Comparison of ENCODE assay signal across 8 cellular contexts in genomic region chr6:96521625-96522468, GRCh38. TPM values are rescaled to one million over a fixed set of nuclear protein-coding genes. Genes with fewer than 3 reads are reported as not detected.
A peak's percentile ranks its signal among the peaks of the same experiment; 100 is the strongest.
DNase-seq lines count a peak whose midpoint lies in the region; ATAC-seq and TF ChIP-seq lines count a peak whose summit lies in the region.

Gene UFL1, plus strand, starts transcription at chr6:96521806. Its CDS starts 68 bp downstream, at chr6:96521874.

- H3K9me3 ChIP-seq in muscle layer of colon (ENCODE audit: low read length): no peaks in the 10 kb centered on the region

- H3K36me3 Mint-ChIP-seq in activated T-cell treated with anti-CD3 and anti-CD28 coated beads, Interleukin-2, amount 50 U/mL, for 4 hours (ENCODE audit: insufficient read depth): peaks cover 10% of the 10 kb centered on the region

- peaks cover 10% of the 10 kb centered on the region for H3K36me3 ChIP-seq in muscle layer of colon (ENCODE audit: insufficient read depth, low read length)

- H3K4me1 Mint-ChIP-seq in activated T-cell treated with anti-CD3 and anti-CD28 coated beads, Interleukin-2, amount 50 U/mL, for 4 hours (ENCODE audit: low read depth): peaks cover 24% of the 10 kb centered on the region

- H3K27me3 Mint-ChIP-seq in activated T-cell treated with anti-CD3 and anti-CD28 coated beads, Interleukin-2, amount 50 U/mL, for 4 hours (ENCODE audit: low read depth): no peaks in the 10 kb centered on the region

- peak; percentile 98 for ATAC-seq in GM21717 (IDR thresholded peaks at IDR 0.05; ENCODE audit: unreplicated experiment)
- ATAC-seq in activated T-cell treated with anti-CD3 and anti-CD28 coated beads, Interleukin-2, amount 50 U/mL, for 4 hours: peak; percentile 98 to 99
- ATAC-seq in esophagus mucosa: peak; percentile 99

- in situ Hi-C loops in KBM-7 (cut with MboI; ENCODE audit: low pct_unique_long_range_greater_than_20kb, low sequenced_read_pairs): no loop called here

- no peaks in the 10 kb centered on the region for H3K9me3 Mint-ChIP-seq in activated T-cell treated with anti-CD3 and anti-CD28 coated beads, Interleukin-2, amount 50 U/mL, for 4 hours

- peaks cover 23% of the 10 kb centered on the region for H3K4me1 ChIP-seq in muscle layer of colon (ENCODE audit: insufficient read depth, low read length)

- no peaks in the 10 kb centered on the region for H3K27me3 ChIP-seq in muscle layer of colon (ENCODE audit: control insufficient read depth in 1 of 2, insufficient read depth in 2 of 2, low read length in 2 of 2)

- H3K4me3 Mint-ChIP-seq in activated T-cell treated with anti-CD3 and anti-CD28 coated beads, Interleukin-2, amount 50 U/mL, for 4 hours: peak within 1 kb of the TSS; percentile 100

- H3K4me3 ChIP-seq in muscle layer of colon (ENCODE audit: low read depth in 1 of 2, low read length in 2 of 2): peak within 1 kb of the TSS; percentile 64 to 84

- peak within 1 kb of the TSS; percentile 100 for H3K9ac ChIP-seq in muscle layer of colon (ENCODE audit: low read length)

- DNase-seq in DMS153 treated with DMSO at 0.1 percent for 48 hours (lab: John Stamatoyannopoulos, UW; ENCODE audit: unreplicated experiment) (peak; percentile 90), KBM-7 (peak; percentile 92)
- DNase-seq in activated T-cell treated with anti-CD3 and anti-CD28 coated beads, Interleukin-2, amount 50 U/mL, for 4 hours: peak; percentile 92
- peak; percentile 82 for DNase-seq in stimulated activated CD8-positive, alpha-beta memory T cell treated with anti-CD3 and anti-CD28 coated beads, Interleukin-7, amount 100 ng/mL, for 24 hours (ENCODE audit: low read depth)

- peak within 1 kb of the TSS; percentile 96 for H3K27ac ChIP-seq in muscle layer of colon (ENCODE audit: low read depth, low read length)

TF ChIP-seq in PFSK-1, 5 proteins besides CTCF, POLR2A, EP300 and RAD21:
- peak; percentile 97 for TF ChIP-seq POLR2AphosphoS5 (IDR thresholded peaks at IDR 0.05; ENCODE audit: low read depth, low read length)
- TF ChIP-seq REST (IDR thresholded peaks at IDR 0.05; ENCODE audit: insufficient read depth in 1 of 2, low read depth in 2 of 2, low read length in 2 of 2): 0 out of 4 replicates have a peak, but pooled peaks of 1 of the 2 experiments have one; percentile 46
- TF ChIP-seq SIN3A (IDR thresholded peaks at IDR 0.05; ENCODE audit: borderline replicate concordance, insufficient read depth, low read length): 0 out of 2 replicates have a peak, but pooled peaks have one; percentile 25
- TF ChIP-seq TAF1 (IDR thresholded peaks at IDR 0.05; ENCODE audit: borderline replicate concordance, insufficient read depth, low read length): peak; percentile 93; the same call in 1 of the 2 replicates
- peak; percentile 93 for TF ChIP-seq FOXP2 (optimal IDR thresholded peaks at IDR 0.05; ENCODE audit: borderline replicate concordance, extremely low read depth, extremely low read length, insufficient read depth)

RNA-seq across cellular contexts. Expression of gene UFL1, which starts in this region (rescaled TPM):
- polyA plus RNA-seq in PFSK-1 (2012; ENCODE audit: insufficient read length, low read depth): 8.1 TPM
- total RNA-seq in activated T-cell treated with anti-CD3 and anti-CD28 coated beads, Interleukin-2, amount 50 U/mL, for 4 hours: 10 to 100 TPM; 16.2 to 16.8 (median 16.5) TPM
- total RNA-seq in esophagus mucosa: 20.5 TPM

Comparison
In these comparisons a context has a peak if more than half of its experiments do, and no peak if none do; other contexts are left out.
1. Peak in every context shown above with its lines: DNase-seq, ATAC-seq, H3K4me3 ChIP-seq and H3K27ac ChIP-seq.